ENCODE assay signal across 34 cellular contexts in the genomic region with DNA sequence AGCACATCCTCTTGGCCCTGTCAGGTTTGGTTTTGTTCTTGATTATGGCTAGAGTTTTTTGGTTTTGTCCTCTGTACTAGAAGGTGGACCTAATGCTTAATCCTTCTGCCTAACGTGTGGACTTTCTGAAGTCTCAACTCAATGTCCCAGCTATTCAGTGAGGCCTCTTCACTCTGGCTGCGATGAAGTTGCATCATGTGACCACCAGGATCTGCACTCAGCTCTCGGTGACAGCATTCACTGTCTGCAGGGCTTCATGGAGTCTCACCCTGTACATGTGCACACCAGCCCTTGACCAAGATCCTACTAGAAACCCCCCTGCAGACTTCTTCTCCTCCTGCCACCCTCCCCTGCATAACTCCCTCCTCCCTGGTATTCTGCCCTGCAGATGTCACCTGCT.
"Had no signal": no experiment of that assay in that cellular context is flagged by ENCODE, and none has a peak within 500 bp of the region (broad histone marks: within the 10 kb centered on the region; RNA-seq: fewer than 3 reads in every experiment).

No MANE protein-coding gene starts in this region.

- H3K4me1 ChIP-seq: breast epithelium had no signal

- H3K4me3 ChIP-seq: ascending aorta, breast epithelium had no signal

- H3K27ac ChIP-seq: ascending aorta, breast epithelium, VCaP had no signal

- H3K36me3 ChIP-seq: ascending aorta, breast epithelium had no signal

- H3K9me3 ChIP-seq: ascending aorta had no signal

- H3K4me3 Mint-ChIP-seq: activated CD4-positive, alpha-beta memory T cell treated with anti-CD3 and anti-CD28 coated beads, Interleukin-2, amount 10 ng/mL, durations not matched to agents 7 days and 5 days; activated CD4-positive, alpha-beta T cell treated with anti-CD3 and anti-CD28 coated beads for 36 hours; activated CD4-positive, alpha-beta T cell treated with anti-CD3 and anti-CD28 coated beads, Interleukin-2, amount 10 ng/mL, durations not matched to agents 7 days and 5 days; activated CD8-positive, alpha-beta memory T cell treated with anti-CD3 and anti-CD28 coated beads, Interleukin-2, amount 10 ng/mL, durations not matched to agents 7 days and 5 days; activated CD8-positive, alpha-beta T cell treated with anti-CD3 and anti-CD28 coated beads, Interleukin-2, amount 10 ng/mL, durations not matched to agents 7 days and 5 days; activated naive CD4-positive, alpha-beta T cell treated with anti-CD3 and anti-CD28 coated beads, Interleukin-2, amount 10 ng/mL, durations not matched to agents 7 days and 5 days; activated naive CD4-positive, alpha-beta T cell treated with anti-CD3 and anti-CD28 coated beads, Interleukin-2, amount 50 U/mL, for 24 hours; activated naive CD8-positive, alpha-beta T cell; activated naive CD8-positive, alpha-beta T cell treated with anti-CD3 and anti-CD28 coated beads, Interleukin-2, amount 10 ng/mL, durations not matched to agents 7 days and 5 days; activated naive CD8-positive, alpha-beta T cell treated with anti-CD3 and anti-CD28 coated beads, Interleukin-2, amount 50 U/mL, for 24 hours; activated T-cell treated with anti-CD3 and anti-CD28 coated beads, Interleukin-2, amount 50 U/mL, for 24 hours; brain; T-helper 2 cell treated with Interferon-gamma antibody and Interleukin-4, amounts not matched to agents 5 μg/mL and 100 μg/mL, for 36 hours had no signal

- H3K36me3 Mint-ChIP-seq: activated CD8-positive, alpha-beta memory T cell treated with anti-CD3 and anti-CD28 coated beads, Interleukin-2, amount 10 ng/mL, durations not matched to agents 7 days and 5 days; activated naive CD4-positive, alpha-beta T cell treated with anti-CD3 and anti-CD28 coated beads, Interleukin-2, amount 10 ng/mL, durations not matched to agents 7 days and 5 days; activated naive CD4-positive, alpha-beta T cell treated with anti-CD3 and anti-CD28 coated beads, Interleukin-2, amount 50 U/mL, for 24 hours; activated naive CD8-positive, alpha-beta T cell; activated naive CD8-positive, alpha-beta T cell treated with anti-CD3 and anti-CD28 coated beads, Interleukin-2, amount 10 ng/mL, durations not matched to agents 7 days and 5 days; brain had no signal

- H3K27me3 ChIP-seq: ascending aorta, breast epithelium had no signal

- H3K27ac Mint-ChIP-seq: activated CD4-positive, alpha-beta memory T cell treated with anti-CD3 and anti-CD28 coated beads, Interleukin-2, amount 10 ng/mL, durations not matched to agents 7 days and 5 days; activated CD4-positive, alpha-beta T cell treated with anti-CD3 and anti-CD28 coated beads for 36 hours; activated CD4-positive, alpha-beta T cell treated with anti-CD3 and anti-CD28 coated beads, Interleukin-2, amount 10 ng/mL, durations not matched to agents 7 days and 5 days; activated CD8-positive, alpha-beta memory T cell treated with anti-CD3 and anti-CD28 coated beads, Interleukin-2, amount 10 ng/mL, durations not matched to agents 7 days and 5 days; activated CD8-positive, alpha-beta T cell treated with anti-CD3 and anti-CD28 coated beads, Interleukin-2, amount 10 ng/mL, durations not matched to agents 7 days and 5 days; activated naive CD4-positive, alpha-beta T cell treated with anti-CD3 and anti-CD28 coated beads, Interleukin-2, amount 10 ng/mL, durations not matched to agents 7 days and 5 days; activated naive CD4-positive, alpha-beta T cell treated with anti-CD3 and anti-CD28 coated beads, Interleukin-2, amount 50 U/mL, for 24 hours; activated naive CD8-positive, alpha-beta T cell; activated naive CD8-positive, alpha-beta T cell treated with anti-CD3 and anti-CD28 coated beads, Interleukin-2, amount 10 ng/mL, durations not matched to agents 7 days and 5 days; activated naive CD8-positive, alpha-beta T cell treated with anti-CD3 and anti-CD28 coated beads, Interleukin-2, amount 50 U/mL, for 24 hours; activated T-cell treated with anti-CD3 and anti-CD28 coated beads, Interleukin-2, amount 50 U/mL, for 24 hours; activated T-helper 2 cell treated with anti-CD3 and anti-CD28 coated beads, Interferon-gamma antibody, Interleukin-2, Interleukin-4, amounts not matched to agents 10 μg/mL and 5 μg/mL and 100 μg/mL, durations not matched to agents 14 hours and 24 hours and 36 hours; brain; T-helper 2 cell treated with Interferon-gamma antibody and Interleukin-4, amounts not matched to agents 5 μg/mL and 100 μg/mL, for 36 hours had no signal

- DNase-seq: activated CD4-positive, alpha-beta memory T cell treated with anti-CD3 and anti-CD28 coated beads, Interleukin-2, amount 10 ng/mL, durations not matched to agents 7 days and 5 days; activated CD4-positive, alpha-beta T cell treated with anti-CD3 and anti-CD28 coated beads for 1 hour; activated CD4-positive, alpha-beta T cell treated with anti-CD3 and anti-CD28 coated beads for 36 hours; activated CD4-positive, alpha-beta T cell treated with anti-CD3 and anti-CD28 coated beads for 48 hours; activated CD4-positive, alpha-beta T cell treated with anti-CD3 and anti-CD28 coated beads, Interleukin-2, amount 10 ng/mL, durations not matched to agents 7 days and 5 days; activated CD4-positive, alpha-beta T cell treated with anti-CD3 and anti-CD28 coated beads, Interleukin-2, amount 50 U/mL, for 48 hours; activated CD4-positive, CD25-positive, alpha-beta regulatory T cell; activated CD8-positive, alpha-beta memory T cell treated with anti-CD3 and anti-CD28 coated beads for 24 hours; activated CD8-positive, alpha-beta memory T cell treated with anti-CD3 and anti-CD28 coated beads, Interleukin-2, amount 10 ng/mL, durations not matched to agents 7 days and 5 days; activated CD8-positive, alpha-beta memory T cell treated with anti-CD3 and anti-CD28 coated beads, Interleukin-2, amount 50 U/mL, for 48 hours; activated effector memory CD4-positive, alpha-beta T cell treated with Interleukin-2 at 50 U/mL for 16 hours; activated gamma-delta T cell; activated naive CD4-positive, alpha-beta T cell treated with anti-CD3 and anti-CD28 coated beads, Interleukin-2, amount 10 ng/mL, durations not matched to agents 7 days and 5 days; activated naive CD4-positive, alpha-beta T cell treated with Interleukin-2 at 50 U/mL for 16 hours; activated naive CD8-positive, alpha-beta T cell treated with anti-CD3 and anti-CD28 coated beads, Interleukin-2, amount 10 ng/mL, durations not matched to agents 7 days and 5 days; activated naive CD8-positive, alpha-beta T cell treated with anti-CD3 and anti-CD28 coated beads, Interleukin-2, amount 50 U/mL, for 24 hours; activated T-cell treated with anti-CD3 and anti-CD28 coated beads, Interleukin-2, amount 50 U/mL, for 24 hours; activated T-cell treated with anti-CD3 and anti-CD28 coated beads, Interleukin-2, amount 50 U/mL, for 48 hours; amygdala; central memory CD4-positive, alpha-beta T cell; T-helper 2 cell; T-helper 9 cell had no signal

- FAIRE-seq: colon, TTC549 had no signal

- H3K4me1 Mint-ChIP-seq: activated CD4-positive, alpha-beta memory T cell treated with anti-CD3 and anti-CD28 coated beads, Interleukin-2, amount 10 ng/mL, durations not matched to agents 7 days and 5 days; activated CD4-positive, alpha-beta T cell treated with anti-CD3 and anti-CD28 coated beads for 36 hours; activated CD4-positive, alpha-beta T cell treated with anti-CD3 and anti-CD28 coated beads, Interleukin-2, amount 10 ng/mL, durations not matched to agents 7 days and 5 days; activated CD8-positive, alpha-beta memory T cell treated with anti-CD3 and anti-CD28 coated beads, Interleukin-2, amount 10 ng/mL, durations not matched to agents 7 days and 5 days; activated naive CD4-positive, alpha-beta T cell treated with anti-CD3 and anti-CD28 coated beads, Interleukin-2, amount 10 ng/mL, durations not matched to agents 7 days and 5 days; activated naive CD4-positive, alpha-beta T cell treated with anti-CD3 and anti-CD28 coated beads, Interleukin-2, amount 50 U/mL, for 24 hours; activated naive CD8-positive, alpha-beta T cell treated with anti-CD3 and anti-CD28 coated beads, Interleukin-2, amount 50 U/mL, for 24 hours; brain had no signal

- H3K9me3 Mint-ChIP-seq: activated CD4-positive, alpha-beta memory T cell treated with anti-CD3 and anti-CD28 coated beads, Interleukin-2, amount 10 ng/mL, durations not matched to agents 7 days and 5 days; activated naive CD4-positive, alpha-beta T cell treated with anti-CD3 and anti-CD28 coated beads, Interleukin-2, amount 50 U/mL, for 24 hours; activated naive CD8-positive, alpha-beta T cell treated with anti-CD3 and anti-CD28 coated beads, Interleukin-2, amount 10 ng/mL, durations not matched to agents 7 days and 5 days; activated T-helper 2 cell treated with anti-CD3 and anti-CD28 coated beads, Interferon-gamma antibody, Interleukin-2, Interleukin-4, amounts not matched to agents 10 μg/mL and 5 μg/mL and 100 μg/mL, durations not matched to agents 14 hours and 24 hours and 36 hours; T-helper 2 cell treated with Interferon-gamma antibody and Interleukin-4, amounts not matched to agents 5 μg/mL and 100 μg/mL, for 36 hours had no signal

- ATAC-seq: activated CD4-positive, alpha-beta T cell treated with anti-CD3 and anti-CD28 coated beads for 36 hours; activated CD4-positive, CD25-positive, alpha-beta regulatory T cell treated with anti-CD3 and anti-CD28 coated beads, Interleukin-2, amount 50 U/mL, for 24 hours; activated CD8-positive, alpha-beta memory T cell treated with anti-CD3 and anti-CD28 coated beads, Interleukin-2, amount 10 ng/mL, durations not matched to agents 7 days and 5 days; activated CD8-positive, alpha-beta T cell treated with anti-CD3 and anti-CD28 coated beads, Interleukin-2, amount 10 ng/mL, durations not matched to agents 7 days and 5 days; activated naive CD8-positive, alpha-beta T cell treated with anti-CD3 and anti-CD28 coated beads, Interleukin-2, amount 50 U/mL, for 24 hours had no signal
